ENCODE assay signal across 20 cellular contexts in genomic region chr22:48228468-48228867, GRCh38.
"Had no signal": no experiment of that assay in that cellular context is flagged by ENCODE, and none has a peak within 500 bp of the region (broad histone marks: within the 10 kb centered on the region; RNA-seq: fewer than 3 reads in every experiment).

No MANE protein-coding gene starts in this region.

- DNase-seq: KBM-7, MV-4-11, NCI-H1048, NCI-H1105, NCI-H1417, NCI-H1436 treated with DMSO at 0.1 percent for 48 hours, NCI-H1694, NCI-H187 treated with DMSO at 0.1 percent for 48 hours, NCI-H2029 treated with DMSO at 0.1 percent for 48 hours, NCI-H2171 treated with DMSO at 0.1 percent for 48 hours, NCI-H446, NCI-H510A, NCI-H524 treated with DMSO at 0.1 percent for 48 hours, NCI-H69, NCI-H774, Right ventricle myocardium superior, RPMI8226, SIG-M5 had no signal

- H3K4me1 ChIP-seq: SJSA1 had no signal

- H3K36me3 ChIP-seq: SJSA1 had no signal

- H3K27ac ChIP-seq: SJSA1, SK-N-MC had no signal

- H3K4me3 ChIP-seq: SJSA1, SK-N-MC had no signal

- H3K27me3 ChIP-seq: SJSA1 had no signal
